Comparison of ENCODE assay signal across 21 cellular contexts in genomic region chr1:219085988-219086387, GRCh38.
DNase-seq lines count a peak whose midpoint lies in the region; ATAC-seq, FAIRE-seq and TF ChIP-seq lines count a peak whose summit lies in the region.
"Had no signal": no experiment of that assay in that cellular context is flagged by ENCODE, and none has a peak within 500 bp of the region (broad histone marks: within the 10 kb centered on the region; RNA-seq: fewer than 3 reads in every experiment).

No MANE protein-coding gene starts in this region.

- H3K27ac ChIP-seq in A549, result peak overlapping the region; percentile 26 to 70; a peak in 5 of 6 replicates
- H3K27ac ChIP-seq in SK-N-SH (ENCODE audit: low read depth in 2 of 2, low read length in 1 of 2), result peak overlapping the region; percentile 75 to 81; a peak in 3 of 4 replicates
- H3K27ac ChIP-seq: esophagus squamous epithelium, parathyroid adenoma had no signal

- 88% methylated on average over 1 of the region's 1 CpG for WGBS in A549 (ENCODE audit: missing lambda C conversion rate)
- 52% methylated on average over 1 of the region's 1 CpG for WGBS in SK-N-SH (ENCODE audit: low lambda C conversion rate)

- no peaks in the 10 kb centered on the region for H3K27me3 Mint-ChIP-seq in stimulated activated naive CD8-positive, alpha-beta T cell treated with anti-CD3 and anti-CD28 coated beads, Interleukin-15, amount 100 ng/mL, for 72 hours
- H3K27me3 Mint-ChIP-seq: activated CD8-positive, alpha-beta memory T cell treated with anti-CD3 and anti-CD28 coated beads, Interleukin-2, amount 10 ng/mL, durations not matched to agents 7 days and 5 days had no signal

- no peak overlapping the region for H3K4me3 Mint-ChIP-seq in stimulated activated naive CD8-positive, alpha-beta T cell treated with anti-CD3 and anti-CD28 coated beads, Interleukin-15, amount 100 ng/mL, for 72 hours
- H3K4me3 Mint-ChIP-seq: activated CD8-positive, alpha-beta memory T cell treated with anti-CD3 and anti-CD28 coated beads, Interleukin-2, amount 10 ng/mL, durations not matched to agents 7 days and 5 days; T-cell had no signal

- no peaks in the 10 kb centered on the region for H3K4me1 Mint-ChIP-seq in stimulated activated naive CD8-positive, alpha-beta T cell treated with anti-CD3 and anti-CD28 coated beads, Interleukin-15, amount 100 ng/mL, for 72 hours
- H3K4me1 Mint-ChIP-seq: activated CD8-positive, alpha-beta memory T cell treated with anti-CD3 and anti-CD28 coated beads, Interleukin-2, amount 10 ng/mL, durations not matched to agents 7 days and 5 days; T-cell had no signal

- no peak for DNase-seq in A549 (ENCODE audit: low read depth in 1 of 2, low spot score in 1 of 2)
- DNase-seq in GM03348 (ENCODE audit: low spot score), result peak; percentile 51
- DNase-seq in SK-N-SH, result no peak
- peak; percentile 65 for DNase-seq in fibroblast of peridontal ligament (ENCODE audit: extremely low read depth)
- DNase-seq in NCI-H2029 treated with DMSO at 0.1 percent for 48 hours (lab: John Stamatoyannopoulos, UW), result no peak
- no peak for DNase-seq in GM13977 (ENCODE audit: low spot score)
- DNase-seq in stimulated activated naive CD8-positive, alpha-beta T cell treated with anti-CD3 and anti-CD28 coated beads, Interleukin-15, amount 100 ng/mL, for 72 hours, result no peak
- DNase-seq: ACHN; activated CD8-positive, alpha-beta memory T cell treated with anti-CD3 and anti-CD28 coated beads, Interleukin-2, amount 10 ng/mL, durations not matched to agents 7 days and 5 days; activated effector memory CD4-positive, alpha-beta T cell treated with Interleukin-2 at 50 U/mL for 16 hours; esophagus squamous epithelium; NCI-H187 treated with DMSO at 0.1 percent for 48 hours; NCI-H524 treated with DMSO at 0.1 percent for 48 hours; stimulated activated naive CD4-positive, alpha-beta T cell; T-cell had no signal

- FAIRE-seq in A549 (lab: Jason Lieb, UNC), result peak; percentile 79
- FAIRE-seq: GM18507, GM19239 had no signal

- in situ Hi-C loops in GM13977 (cut with MboI; ENCODE audit: low pct_unique_long_range_greater_than_20kb, low sequenced_read_pairs, unreplicated experiment), result no loop called here

- H3K27ac Mint-ChIP-seq in stimulated activated naive CD8-positive, alpha-beta T cell treated with anti-CD3 and anti-CD28 coated beads, Interleukin-15, amount 100 ng/mL, for 72 hours, result no peak overlapping the region
- H3K27ac Mint-ChIP-seq: activated CD8-positive, alpha-beta memory T cell treated with anti-CD3 and anti-CD28 coated beads, Interleukin-2, amount 10 ng/mL, durations not matched to agents 7 days and 5 days; T-cell had no signal

- TF ChIP-seq EP300 in A549 (IDR thresholded peaks at IDR 0.05) (no peak), SK-N-SH (IDR thresholded peaks at IDR 0.05; ENCODE audit: borderline replicate concordance in 1 of 2, low read depth in 1 of 2, low read length in 1 of 2) (no peak)

- no peak overlapping the region for H3K4me2 ChIP-seq in A549
- H3K4me2 ChIP-seq in SK-N-SH, result peak overlapping the region; percentile 32; the same call in 1 of the 2 replicates

- H3K9me3 ChIP-seq in A549 (0 out of 3 replicates have a peak, but pooled peaks cover 2% of the 10 kb centered on the region), SK-N-SH (no peaks in the 10 kb centered on the region)
- H3K9me3 ChIP-seq: esophagus squamous epithelium had no signal

- H4K20me1 ChIP-seq in SK-N-SH (ENCODE audit: insufficient read depth), result no peaks in the 10 kb centered on the region

- no peak overlapping the region for H3K4me3 ChIP-seq in A549
- no peak overlapping the region for H3K4me3 ChIP-seq in SK-N-SH (ENCODE audit: low read depth in 2 of 2, low read length in 1 of 2)
- H3K4me3 ChIP-seq: esophagus squamous epithelium had no signal

- H3K4me1 ChIP-seq in A549, result peaks cover 50% of the 10 kb centered on the region
- H3K4me1 ChIP-seq in SK-N-SH (ENCODE audit: control insufficient read depth in 1 of 2, insufficient read depth in 2 of 2, low read depth in 1 of 2, low read length in 1 of 2), result peaks cover 3 to 38% of the 10 kb centered on the region in 2 experiments; a peak in 3 of 4 replicates
- H3K4me1 ChIP-seq: esophagus squamous epithelium, parathyroid adenoma had no signal

- H3F3A ChIP-seq in SK-N-SH (replicated peaks; ENCODE audit: insufficient read depth), result peaks cover 7% of the 10 kb centered on the region

- H3K9ac ChIP-seq in SK-N-SH, result peak overlapping the region; percentile 24; the same call in 1 of the 2 replicates
- H3K9ac ChIP-seq: parathyroid adenoma had no signal

- ATAC-seq in A549 (no peak), GM18858 (IDR thresholded peaks at IDR 0.05; ENCODE audit: unreplicated experiment) (no peak)
- ATAC-seq in stimulated activated naive CD8-positive, alpha-beta T cell treated with anti-CD3 and anti-CD28 coated beads, Interleukin-15, amount 100 ng/mL, for 72 hours, result no peak
- ATAC-seq: activated CD4-positive, CD25-positive, alpha-beta regulatory T cell treated with anti-CD3 and anti-CD28 coated beads, Interleukin-2, amount 50 U/mL, for 24 hours; activated CD8-positive, alpha-beta memory T cell treated with anti-CD3 and anti-CD28 coated beads, Interleukin-2, amount 10 ng/mL, durations not matched to agents 7 days and 5 days; Panc1; T-cell had no signal

- CTCF ChIA-PET in A549 (lab: Yijun Ruan, JAX) (no interaction called here), SK-N-SH (lab: Yijun Ruan, JAX) (no interaction called here)

- H3K79me2 ChIP-seq in SK-N-SH (ENCODE audit: insufficient read depth), result no peaks in the 10 kb centered on the region
- H3K79me2 ChIP-seq: parathyroid adenoma had no signal

- H3K9me2 ChIP-seq in SK-N-SH, result no peaks in the 10 kb centered on the region

- POLR2A ChIA-PET in A549 (lab: Yijun Ruan, JAX) (no interaction called here), SK-N-SH (lab: Yijun Ruan, JAX) (no interaction called here)

- TF ChIP-seq POLR2A in A549 (IDR thresholded peaks at IDR 0.05; ENCODE audit: low read length), result no peak

- peaks cover 0 to 8% of the 10 kb centered on the region in 2 donors for H3K9me3 Mint-ChIP-seq in stimulated activated naive CD8-positive, alpha-beta T cell treated with anti-CD3 and anti-CD28 coated beads, Interleukin-15, amount 100 ng/mL, for 72 hours

- no peaks in the 10 kb centered on the region for H3K27me3 ChIP-seq in SK-N-SH (ENCODE audit: insufficient read depth)
- H3K27me3 ChIP-seq: esophagus squamous epithelium had no signal

- TF ChIP-seq CTCF in A549 (IDR thresholded peaks at IDR 0.05) (no peak), SK-N-SH (IDR thresholded peaks at IDR 0.05) (no peak), GM13977 (IDR thresholded peaks at IDR 0.05; ENCODE audit: extremely low read depth, insufficient read depth, missing control alignments) (no peak)

- no peak overlapping the region for H2AFZ ChIP-seq in SK-N-SH (ENCODE audit: low read depth)
- H2AFZ ChIP-seq: parathyroid adenoma had no signal

- no peaks in the 10 kb centered on the region for H3K36me3 ChIP-seq in SK-N-SH (replicated peaks in 1 of 2; ENCODE audit: control insufficient read depth in 1 of 2, insufficient read depth in 2 of 2, low read length in 1 of 2)
- H3K36me3 ChIP-seq: esophagus squamous epithelium had no signal

- TF ChIP-seq RAD21 in A549 (conservative IDR thresholded peaks at IDR 0.05 in 1 of 2, IDR thresholded peaks at IDR 0.05 in 1 of 2) (no peak), SK-N-SH (IDR thresholded peaks at IDR 0.05; ENCODE audit: low read length) (no peak)

TF ChIP-seq in A549, 52 proteins besides CTCF, POLR2A, EP300 and RAD21:
- TF ChIP-seq EHF (CRISPR knock-in tag; IDR thresholded peaks at IDR 0.05) (no peak), CBX2 (IDR thresholded peaks at IDR 0.05; ENCODE audit: borderline replicate concordance, low read depth) (no peak), ATOH8 (CRISPR knock-in tag; IDR thresholded peaks at IDR 0.05; ENCODE audit: low read depth) (no peak), TP53 (CRISPR knock-in tag; IDR thresholded peaks at IDR 0.05) (no peak), FOSB (CRISPR knock-in tag; IDR thresholded peaks at IDR 0.05) (no peak)

TF ChIP-seq in SK-N-SH, 30 proteins besides CTCF, POLR2A, EP300 and RAD21 (continues in another document):
- TF ChIP-seq ZBTB33 (IDR thresholded peaks at IDR 0.05; ENCODE audit: borderline replicate concordance, low read depth), result no peak
- TF ChIP-seq PBX3 (IDR thresholded peaks at IDR 0.05), result peak; percentile 59; the same call in 1 of the 2 replicates
- peak; percentile 36; the same call in 1 of the 2 replicates for TF ChIP-seq FOSL2 (IDR thresholded peaks at IDR 0.05; ENCODE audit: borderline replicate concordance, low read depth)
- no peak for TF ChIP-seq IRF3 (IDR thresholded peaks at IDR 0.05; ENCODE audit: low read depth, low read length)
- TF ChIP-seq JUND (IDR thresholded peaks at IDR 0.05), result peak; percentile 63; the same call in 1 of the 2 replicates

Comparison
In these comparisons a context has a peak if more than half of its experiments do, and no peak if none do; other contexts are left out.
1. DNase-seq: peak in GM03348 (single experiment) and fibroblast of peridontal ligament (single experiment); none in A549 (0 of 2), SK-N-SH (single experiment), NCI-H2029 treated with DMSO at 0.1 percent for 48 hours (single experiment), GM13977 (single experiment) and stimulated activated naive CD8-positive, alpha-beta T cell treated with anti-CD3 and anti-CD28 coated beads, Interleukin-15, amount 100 ng/mL, for 72 hours (0 of 2).
2. Of the 12 proteins assayed by ChIP-seq in both A549 and SK-N-SH: peak only in A549: none; only in SK-N-SH: FOSL2 and PBX3; in both: none; in neither: 10.